ENCODE assay signal across 29 cellular contexts in the genomic region with DNA sequence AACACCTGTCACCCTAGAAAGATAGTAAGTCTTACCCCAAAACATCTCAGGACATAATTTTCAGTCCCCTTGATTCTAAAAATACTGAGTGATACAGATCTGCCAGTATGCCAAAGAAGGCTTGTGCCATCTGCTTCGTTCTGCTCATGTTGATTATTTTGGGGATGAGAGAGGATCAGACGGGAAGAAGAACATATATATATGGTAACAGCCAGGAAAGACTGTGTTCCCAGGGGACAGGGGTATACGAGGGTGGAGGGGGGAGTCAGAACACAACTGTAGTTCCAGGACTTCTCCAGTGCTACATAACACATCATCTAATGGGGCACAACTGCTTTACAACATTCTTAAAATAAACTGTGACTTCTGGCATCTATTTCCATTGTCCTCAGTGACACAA.
"Had no signal": no experiment of that assay in that cellular context is flagged by ENCODE, and none has a peak within 500 bp of the region (broad histone marks: within the 10 kb centered on the region; RNA-seq: fewer than 3 reads in every experiment).

No MANE protein-coding gene starts in this region.

- H3K4me1 ChIP-seq: adrenal gland, body of pancreas, breast epithelium had no signal

- H3K4me3 ChIP-seq: adrenal gland, body of pancreas, breast epithelium, MG63, Peyer's patch, SJSA1 had no signal

- H3K36me3 ChIP-seq: breast epithelium, MG63, Peyer's patch, SJSA1 had no signal

- H3K9ac ChIP-seq: SK-N-SH had no signal

- DNase-seq: activated CD4-positive, alpha-beta T cell treated with anti-CD3 and anti-CD28 coated beads, Interleukin-2, amount 10 ng/mL, durations not matched to agents 24 days and 14 days; activated CD4-positive, alpha-beta T cell treated with anti-CD3 and anti-CD28 coated beads, Interleukin-2, amount 50 U/mL, for 4 hours; activated CD8-positive, alpha-beta memory T cell treated with anti-CD3 and anti-CD28 coated beads, Interleukin-2, amount 50 U/mL, for 4 hours; activated gamma-delta T cell treated with Interleukin-2 at 50 U/mL for 16 hours; activated naive CD4-positive, alpha-beta T cell treated with anti-CD3 and anti-CD28 coated beads for 36 hours; activated T-cell treated with anti-CD3 and anti-CD28 coated beads for 4 hours; activated T-cell treated with anti-CD3 and anti-CD28 coated beads, Interleukin-2, amount 50 U/mL, for 4 hours; adrenal gland; body of pancreas; Kasumi-1; KG1; MG63; NCI-H1048; NCI-H1105 treated with DMSO at 0.1 percent for 48 hours; NCI-H1436 treated with DMSO at 0.1 percent for 48 hours; NCI-H1694 treated with DMSO at 0.1 percent for 48 hours; NCI-H2029; NCI-H510A; NCI-H526; NCI-H748 treated with DMSO at 0.1 percent for 48 hours; NK-92 treated with Interleukin-12 subunit alpha and Interleukin-12 subunit beta, amount 100 ng/mL, for 24 hours; PC-3; Peyer's patch; RPMI8226; SHP77 treated with DMSO at 0.1 percent for 48 hours; SK-N-SH had no signal

- H3K4me2 ChIP-seq: SK-N-SH had no signal

- H3K27ac ChIP-seq: adrenal gland, body of pancreas, breast epithelium, Peyer's patch, SJSA1 had no signal

- H3K27me3 ChIP-seq: adrenal gland, body of pancreas, breast epithelium, MG63, Peyer's patch, SJSA1 had no signal

- H3K9me3 ChIP-seq: adrenal gland, breast epithelium, MG63, Peyer's patch, SJSA1, SK-N-SH had no signal

- ATAC-seq: activated naive CD4-positive, alpha-beta T cell treated with anti-CD3 and anti-CD28 coated beads, Interleukin-2, amount 50 U/mL, for 72 hours; activated T-cell treated with anti-CD3 and anti-CD28 coated beads, Interleukin-2, amount 50 U/mL, for 4 hours; body of pancreas had no signal
